9 cellular contexts compared by ENCODE assay signal in the genomic region with DNA sequence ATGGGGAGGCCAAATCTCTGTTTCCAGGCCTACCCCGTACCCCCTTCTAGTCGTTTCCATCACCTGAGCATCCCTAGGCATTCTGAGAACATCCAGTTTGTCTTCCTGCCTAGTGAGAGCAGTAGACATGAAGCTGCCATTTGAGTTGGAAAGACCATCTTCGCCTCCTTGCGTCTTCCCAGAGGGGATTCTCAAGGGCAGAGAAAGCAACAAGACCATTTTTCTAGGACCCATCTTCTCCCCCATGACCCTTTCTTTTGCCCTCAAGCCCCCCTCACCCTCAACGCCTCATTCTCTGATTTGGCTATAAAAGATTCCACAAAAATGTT.
DNase-seq lines count a peak whose midpoint lies in the region; ATAC-seq, FAIRE-seq and TF ChIP-seq lines count a peak whose summit lies in the region.
"Had no signal": no experiment of that assay in that cellular context is flagged by ENCODE, and none has a peak within 500 bp of the region (broad histone marks: within the 10 kb centered on the region; RNA-seq: fewer than 3 reads in every experiment).

No MANE protein-coding gene starts in this region.

- H3K4me3 ChIP-seq in GM12864 (ENCODE audit: low read depth, low read length) (peak overlapping the region; percentile 30), SU-DHL-6 (ENCODE audit: insufficient read depth, low read length, poor library complexity, severe bottlenecking) (no peak overlapping the region), esophagus muscularis mucosa (no peak overlapping the region), small intestine (ENCODE audit: low read depth in 1 of 2, low read length in 2 of 2) (no peak overlapping the region)

- WGBS in esophagus muscularis mucosa, result 85% methylated on average over 5 of the region's 5 CpGs
- WGBS in small intestine, 3 donors, result 74 to 88% (median 82%) methylated on average over 5 of the region's 5 CpGs

- H3K4me1 ChIP-seq in esophagus muscularis mucosa, result peaks cover 44 to 62% (median 58%) of the 10 kb centered on the region in 4 donors
- H3K4me1 ChIP-seq in small intestine (ENCODE audit: control insufficient read depth in 2 of 2, insufficient read depth in 1 of 2, low read depth in 1 of 2, low read length in 1 of 2), result peaks cover 3 to 22% of the 10 kb centered on the region in 2 donors

- intact Hi-C loops in esophagus muscularis mucosa (cut with DNase I), result no loop called here

- no peaks in the 10 kb centered on the region for H3K9me3 ChIP-seq in SU-DHL-6 (ENCODE audit: insufficient read depth, low read length)
- H3K9me3 ChIP-seq in esophagus muscularis mucosa, result no peaks in the 10 kb centered on the region
- H3K9me3 ChIP-seq in small intestine (ENCODE audit: control insufficient read depth, low read depth), result no peaks in the 10 kb centered on the region

- no peak overlapping the region for H3K9ac ChIP-seq in SU-DHL-6 (ENCODE audit: low read length)

- H3K36me3 ChIP-seq in SU-DHL-6 (ENCODE audit: low read length) (no peaks in the 10 kb centered on the region), esophagus muscularis mucosa (peaks cover 0 to 34% (median 13%) of the 10 kb centered on the region in 4 donors), small intestine (ENCODE audit: control insufficient read depth in 2 of 2, insufficient read depth in 2 of 2, low read length in 2 of 2) (no peaks in the 10 kb centered on the region)

- TF ChIP-seq EP300 in esophagus muscularis mucosa (IDR thresholded peaks at IDR 0.05), result no peak

- H3K27me3 ChIP-seq in SU-DHL-6 (ENCODE audit: low read length), result no peaks in the 10 kb centered on the region
- H3K27me3 ChIP-seq in esophagus muscularis mucosa, result no peaks in the 10 kb centered on the region
- no peaks in the 10 kb centered on the region for H3K27me3 ChIP-seq in small intestine (ENCODE audit: control insufficient read depth in 2 of 2, insufficient read depth in 2 of 2, low read length in 2 of 2)

- no peaks in the 10 kb centered on the region for H4K20me1 ChIP-seq in SU-DHL-6 (ENCODE audit: low read depth, low read length)

- no peak overlapping the region for H3K27ac ChIP-seq in SU-DHL-6 (ENCODE audit: low read depth, low read length)
- H3K27ac ChIP-seq in esophagus muscularis mucosa (replicated peaks in 1 of 4), result peak overlapping the region; percentile 65 to 79 (median 68)
- peak overlapping the region; percentile 71 to 96 for H3K27ac ChIP-seq in small intestine (ENCODE audit: low read depth in 1 of 2, low read length in 1 of 2)

- FAIRE-seq in small intestine (lab: Jason Lieb, UNC), result no peak

- H3F3A ChIP-seq in SU-DHL-6 (ENCODE audit: insufficient read depth), result no peaks in the 10 kb centered on the region

- ATAC-seq in HG02588 (IDR thresholded peaks at IDR 0.05; ENCODE audit: unreplicated experiment), result no peak

- no peak for TF ChIP-seq CTCF in GM12864 (IDR thresholded peaks at IDR 0.05; ENCODE audit: low read depth, low read length, missing control alignments)
- no peak for TF ChIP-seq CTCF in SU-DHL-6 (IDR thresholded peaks at IDR 0.05; ENCODE audit: insufficient read depth, low read length, poor library complexity, severe bottlenecking)
- no peak for TF ChIP-seq CTCF in esophagus muscularis mucosa (IDR thresholded peaks at IDR 0.05)

- no peak overlapping the region for H2AFZ ChIP-seq in SU-DHL-6 (ENCODE audit: low read depth, low read length, severe bottlenecking)

- DNase-seq in GM12864 (ENCODE audit: low read depth) (no peak), esophagus muscularis mucosa (ENCODE audit: extremely low spot score) (no peak), small intestine (no peak), anterior cingulate cortex (lab: John Stamatoyannopoulos, UW) (no peak), HPDE6-E6E7 (ENCODE audit: extremely low spot score) (no peak), cortex of kidney (lab: John Stamatoyannopoulos, UW) (no peak)
- DNase-seq: NCI-H1105 treated with DMSO at 0.1 percent for 48 hours had no signal

- H3K4me2 ChIP-seq in SU-DHL-6 (ENCODE audit: low read depth, low read length, poor library complexity, severe bottlenecking), result peak overlapping the region; percentile 12

- no peak for TF ChIP-seq POLR2A in esophagus muscularis mucosa (IDR thresholded peaks at IDR 0.05; ENCODE audit: low read depth)

- no peaks in the 10 kb centered on the region for H3K79me2 ChIP-seq in SU-DHL-6 (ENCODE audit: insufficient read depth, low read length)

- H3K9me2 ChIP-seq in SU-DHL-6 (replicated peaks; ENCODE audit: insufficient read depth, low read length), result no peaks in the 10 kb centered on the region
